Comparison of ENCODE assay signal across 19 cellular contexts in the genomic region with DNA sequence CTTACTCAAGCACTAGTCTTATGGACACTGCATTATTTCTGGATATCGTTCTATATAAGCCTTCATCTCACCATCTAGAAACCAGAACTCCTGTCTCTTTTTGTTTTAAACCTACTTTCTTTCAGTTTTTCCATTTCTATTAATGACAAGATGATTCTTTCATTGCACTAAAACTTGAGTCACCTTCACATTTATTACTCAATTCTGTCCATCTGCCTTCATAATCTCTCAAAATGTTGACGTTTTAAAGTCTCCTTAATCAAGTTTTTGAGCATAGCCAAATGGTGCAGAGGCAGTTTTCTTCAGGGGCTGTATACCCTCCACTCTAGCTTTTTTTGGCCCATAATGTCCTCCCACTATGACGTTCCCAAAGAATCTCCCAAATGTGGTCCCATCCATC.
"Had no signal": no experiment of that assay in that cellular context is flagged by ENCODE, and none has a peak within 500 bp of the region (broad histone marks: within the 10 kb centered on the region; RNA-seq: fewer than 3 reads in every experiment).

No MANE protein-coding gene starts in this region.

- ATAC-seq: body of pancreas; left colon; naive thymus-derived CD4-positive, alpha-beta T cell; right lobe of liver had no signal

- H3K27me3 ChIP-seq: adrenal gland, body of pancreas, ovary, right lobe of liver, uterus had no signal

- H3K4me1 ChIP-seq: right lobe of liver, uterus had no signal

- DNase-seq: activated CD4-positive, alpha-beta T cell treated with anti-CD3 and anti-CD28 coated beads, Interleukin-2, amount 50 U/mL, for 1 hour; activated T-cell treated with anti-CD3 and anti-CD28 coated beads for 4 hours; adrenal gland; aorta; body of pancreas; dermis blood vessel endothelial cell; effector CD4-positive, alpha-beta T cell; glutamatergic neuron; left colon; mammary epithelial cell; naive thymus-derived CD4-positive, alpha-beta T cell; ovary; right lobe of liver; stimulated activated CD4-positive, alpha-beta T cell treated with anti-CD3 and anti-CD28 coated beads, Interleukin-2, amount 100 ng/mL, for 48 hours; SW 1271; T1000; uterus; WERI-Rb-1 had no signal

- H3K9me3 ChIP-seq: adrenal gland, body of pancreas, ovary, right lobe of liver, thoracic aorta, uterus had no signal

- H3K27ac ChIP-seq: body of pancreas, ovary, right lobe of liver, thoracic aorta, uterus, WERI-Rb-1 had no signal

- H3K36me3 ChIP-seq: ovary, right lobe of liver, thoracic aorta, uterus, WERI-Rb-1 had no signal

- H3K4me3 ChIP-seq: adrenal gland, body of pancreas, ovary, right lobe of liver, thoracic aorta, uterus had no signal
